Comparison of ENCODE assay signal across 15 cellular contexts in the genomic region with DNA sequence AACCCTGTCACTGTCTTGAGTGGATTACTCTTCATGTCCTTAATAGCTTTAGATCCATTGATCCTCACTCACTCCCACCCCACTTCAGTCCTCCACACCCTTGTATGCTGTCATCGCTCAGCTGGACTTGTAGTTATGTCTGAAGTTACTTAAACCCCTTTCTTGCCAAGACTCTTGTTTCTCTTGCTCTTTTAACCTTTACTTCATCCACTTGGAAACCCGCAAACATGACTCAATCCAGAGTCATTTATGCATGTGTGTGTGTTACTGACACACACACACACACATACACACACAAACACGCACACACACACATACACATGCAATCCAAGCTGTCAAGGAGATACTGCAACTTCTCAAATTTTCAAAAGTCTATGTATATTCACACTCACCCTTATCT.
A peak's percentile ranks its signal among the peaks of the same experiment; 100 is the strongest.
DNase-seq lines count a peak whose midpoint lies in the region; ATAC-seq, FAIRE-seq and TF ChIP-seq lines count a peak whose summit lies in the region.
"Had no signal": no experiment of that assay in that cellular context is flagged by ENCODE, and none has a peak within 500 bp of the region (broad histone marks: within the 10 kb centered on the region; RNA-seq: fewer than 3 reads in every experiment).

No MANE protein-coding gene starts in this region.

- no peak overlapping the region for H3K18ac ChIP-seq in neuronal stem cell (ENCODE audit: low read length)

- H2BK15ac ChIP-seq in neuronal stem cell (ENCODE audit: low read length), result no peak overlapping the region

- H3K4me3 Mint-ChIP-seq in HFFc6 (no peak overlapping the region), chondrocyte (ENCODE audit: unreplicated experiment) (no peak overlapping the region)
- H3K4me3 Mint-ChIP-seq: activated CD4-positive, alpha-beta memory T cell treated with anti-CD3 and anti-CD28 coated beads, Interleukin-2, amount 10 ng/mL, durations not matched to agents 7 days and 5 days had no signal

- H3K23ac ChIP-seq in neuronal stem cell (ENCODE audit: low read depth, low read length, poor library complexity), result no peak overlapping the region

- H3K27ac ChIP-seq in lung (ENCODE audit: low read depth in 1 of 2, low read length in 1 of 2) (no peak overlapping the region), neuronal stem cell (replicated peaks; ENCODE audit: low read length) (no peak overlapping the region)
- H3K27ac ChIP-seq: KMS-11 had no signal

- TF ChIP-seq CTCF in HFFc6 (IDR thresholded peaks at IDR 0.05), result no peak
- no peak for TF ChIP-seq CTCF in bronchial epithelial cell (IDR thresholded peaks at IDR 0.05; ENCODE audit: insufficient read depth, low read length, severe bottlenecking)
- no peak for TF ChIP-seq CTCF in lung (IDR thresholded peaks at IDR 0.05; ENCODE audit: control extremely low read depth, extremely low read depth)
- no peak for TF ChIP-seq CTCF in chondrocyte (IDR thresholded peaks at IDR 0.05)

- no peak overlapping the region for H4K8ac ChIP-seq in neuronal stem cell (ENCODE audit: low read depth, low read length)

- H3K79me1 ChIP-seq in neuronal stem cell (ENCODE audit: low read depth, low read length), result no peaks in the 10 kb centered on the region

- no peak for FAIRE-seq in bronchial epithelial cell (lab: Jason Lieb, UNC)

- DNase-seq in AG08396 (ENCODE audit: low spot score) (peak; percentile 76), HFFc6 (peak; percentile 73), bronchial epithelial cell (ENCODE audit: low read depth) (peak; percentile 81), lung (ENCODE audit: low spot score) (peak; percentile 32), NCI-H510A treated with DMSO at 0.1 percent for 48 hours (lab: John Stamatoyannopoulos, UW) (no peak), chondrocyte (ENCODE audit: low spot score) (no peak), NCI-H1105 treated with DMSO at 0.1 percent for 48 hours (lab: John Stamatoyannopoulos, UW) (no peak), neuronal stem cell (ENCODE audit: low spot score) (no peak)
- DNase-seq: activated CD4-positive, alpha-beta memory T cell treated with anti-CD3 and anti-CD28 coated beads, Interleukin-2, amount 10 ng/mL, durations not matched to agents 7 days and 5 days; GDM1; OCI-M1; posterior cingulate gyrus; T-helper 1 cell had no signal

- H3K4me3 ChIP-seq in bronchial epithelial cell (ENCODE audit: low read depth, low read length) (no peak overlapping the region), lung (no peak overlapping the region), neuronal stem cell (ENCODE audit: low read length in 2 of 2) (no peak overlapping the region)
- H3K4me3 ChIP-seq: coronary artery had no signal

- no peaks in the 10 kb centered on the region for H3K9me3 ChIP-seq in lung (ENCODE audit: control insufficient read depth in 2 of 2, insufficient read depth in 1 of 2, low read length in 1 of 2)
- no peaks in the 10 kb centered on the region for H3K9me3 ChIP-seq in neuronal stem cell (replicated peaks in 1 of 2; ENCODE audit: control insufficient read depth in 2 of 2, insufficient read depth in 1 of 2, low read depth in 1 of 2, low read length in 2 of 2)

- peaks cover 0 to 3% of the 10 kb centered on the region in 2 donors for H3K4me1 ChIP-seq in lung (ENCODE audit: control insufficient read depth in 2 of 2, insufficient read depth in 2 of 2, low read length in 2 of 2)
- peaks cover 0 to 2% of the 10 kb centered on the region in 2 donors for H3K4me1 ChIP-seq in neuronal stem cell (ENCODE audit: control insufficient read depth in 2 of 2, insufficient read depth in 1 of 2, low read depth in 1 of 2, low read length in 2 of 2)

- H2BK12ac ChIP-seq in neuronal stem cell (ENCODE audit: low read length), result no peak overlapping the region

- no peak overlapping the region for H3K4me2 ChIP-seq in neuronal stem cell (ENCODE audit: insufficient read depth, low read length, poor library complexity, severe bottlenecking)
- H3K4me2 ChIP-seq: KMS-11 had no signal

- H3K36me3 ChIP-seq in bronchial epithelial cell (ENCODE audit: control insufficient read depth, insufficient read depth, low read length) (no peaks in the 10 kb centered on the region), lung (ENCODE audit: control insufficient read depth in 2 of 2, insufficient read depth in 2 of 2, low read length in 2 of 2) (peaks cover 6 to 17% of the 10 kb centered on the region in 2 donors), neuronal stem cell (replicated peaks in 1 of 2; ENCODE audit: control insufficient read depth in 2 of 2, insufficient read depth in 2 of 2, low read length in 2 of 2) (peaks cover 0 to 4% of the 10 kb centered on the region in 2 donors)

- no peak overlapping the region for H2BK5ac ChIP-seq in neuronal stem cell (ENCODE audit: low read length)

- H3K9ac ChIP-seq in neuronal stem cell (ENCODE audit: low read depth, low read length, poor library complexity), result no peak overlapping the region
- H3K9ac ChIP-seq: KMS-11 had no signal

- no peaks in the 10 kb centered on the region for H3K27me3 ChIP-seq in bronchial epithelial cell (ENCODE audit: control insufficient read depth, insufficient read depth, low read length)
- no peaks in the 10 kb centered on the region for H3K27me3 ChIP-seq in lung (ENCODE audit: control insufficient read depth, insufficient read depth)
- H3K27me3 ChIP-seq in neuronal stem cell (ENCODE audit: control insufficient read depth in 3 of 3, insufficient read depth in 3 of 3, low read depth in 1 of 3, low read length in 3 of 3), result no peaks in the 10 kb centered on the region

- no peak overlapping the region for H2BK120ac ChIP-seq in neuronal stem cell (ENCODE audit: low read depth, low read length)

- peaks cover 12% of the 10 kb centered on the region for H3K36me3 Mint-ChIP-seq in HFFc6 (ENCODE audit: low read depth)
- H3K36me3 Mint-ChIP-seq in chondrocyte (ENCODE audit: low read depth), result peaks cover 40% of the 10 kb centered on the region

- WGBS in lung, 2 donors, result 83 to 86% methylated on average over 3 of the region's 3 CpGs
- WGBS in neuronal stem cell (ENCODE audit: extremely low coverage in 2 of 2, insufficient read length in 2 of 2, insufficient replicate concordance in 1 of 2), 2 donors, result no CpG with 5 or more reads among the region's 3 CpGs

- H3K4me1 Mint-ChIP-seq in HFFc6 (ENCODE audit: low read depth) (peaks cover 35% of the 10 kb centered on the region), chondrocyte (ENCODE audit: low read depth) (peaks cover 12% of the 10 kb centered on the region)

- no peak overlapping the region for H3K14ac ChIP-seq in neuronal stem cell (ENCODE audit: low read length)

- H3K9me3 Mint-ChIP-seq in HFFc6 (no peaks in the 10 kb centered on the region), chondrocyte (ENCODE audit: low read depth) (no peaks in the 10 kb centered on the region)
- H3K9me3 Mint-ChIP-seq: activated CD4-positive, alpha-beta memory T cell treated with anti-CD3 and anti-CD28 coated beads, Interleukin-2, amount 10 ng/mL, durations not matched to agents 7 days and 5 days had no signal

- ATAC-seq in lung (ENCODE audit: insufficient read depth, low FRiP score), result no peak

- no peak overlapping the region for H4K91ac ChIP-seq in neuronal stem cell (ENCODE audit: low read depth, low read length, poor library complexity)

- H3K4ac ChIP-seq in neuronal stem cell (ENCODE audit: low read length), result no peak overlapping the region

- H3K27ac Mint-ChIP-seq in HFFc6 (peak overlapping the region; percentile 55), chondrocyte (ENCODE audit: unreplicated experiment) (no peak overlapping the region)
- H3K27ac Mint-ChIP-seq: activated CD4-positive, alpha-beta memory T cell treated with anti-CD3 and anti-CD28 coated beads, Interleukin-2, amount 10 ng/mL, durations not matched to agents 7 days and 5 days had no signal

- H3K27me3 Mint-ChIP-seq in HFFc6 (ENCODE audit: insufficient read depth) (no peaks in the 10 kb centered on the region; the same call in 1 of the 2 replicates), chondrocyte (ENCODE audit: low read depth) (no peaks in the 10 kb centered on the region)
- H3K27me3 Mint-ChIP-seq: activated CD4-positive, alpha-beta memory T cell treated with anti-CD3 and anti-CD28 coated beads, Interleukin-2, amount 10 ng/mL, durations not matched to agents 7 days and 5 days had no signal

- H2AK5ac ChIP-seq in neuronal stem cell (ENCODE audit: low read depth, low read length), result no peak overlapping the region

- no peak overlapping the region for H2AFZ ChIP-seq in neuronal stem cell (ENCODE audit: low read length)

Comparison
In these comparisons a context has a peak if more than half of its experiments do, and no peak if none do; other contexts are left out.
1. DNase-seq: peak in AG08396 (single experiment), HFFc6 (single experiment), bronchial epithelial cell (single experiment) and lung (single experiment); none in NCI-H510A treated with DMSO at 0.1 percent for 48 hours (single experiment), chondrocyte (single experiment), NCI-H1105 treated with DMSO at 0.1 percent for 48 hours (single experiment) and neuronal stem cell (single experiment).